ENCODE assay signal across 1 cellular context in the genomic region with DNA sequence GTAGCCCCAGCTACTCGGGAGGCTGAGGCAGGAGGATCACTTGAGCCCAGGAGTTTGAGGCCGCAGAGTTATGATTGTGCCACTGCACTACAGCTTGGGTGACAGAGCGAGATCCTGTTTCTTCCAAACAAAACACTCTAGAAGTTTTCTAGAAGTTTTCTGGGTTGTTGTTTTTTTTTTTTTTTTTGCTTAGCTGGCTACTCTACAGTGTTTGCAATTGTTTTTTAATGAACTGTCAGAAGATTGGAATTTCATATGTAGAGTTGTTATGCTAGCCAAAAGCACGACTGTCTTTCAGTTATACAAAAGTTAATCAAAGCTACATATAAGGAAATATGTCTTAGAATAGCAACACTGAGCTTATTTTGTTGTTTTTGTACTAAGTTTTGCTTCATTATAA.
TF ChIP-seq lines count a peak whose summit lies in the region.

No MANE protein-coding gene starts in this region.

TF ChIP-seq in IMR-90, 13 proteins besides CTCF, POLR2A, EP300 and RAD21:
- TF ChIP-seq MAFK (IDR thresholded peaks at IDR 0.05; ENCODE audit: low read depth, low read length) (peak; percentile 49), CHD1 (IDR thresholded peaks at IDR 0.05; ENCODE audit: low read depth, low read length) (no peak)
